Comparison of ENCODE assay signal across 23 cellular contexts in genomic region chr2:235609746-235610145, GRCh38.
"Had no signal": no experiment of that assay in that cellular context is flagged by ENCODE, and none has a peak within 500 bp of the region (broad histone marks: within the 10 kb centered on the region; RNA-seq: fewer than 3 reads in every experiment).

No MANE protein-coding gene starts in this region.

- H3K4me2 ChIP-seq: KMS-11, SK-N-SH had no signal

- H3K4me1 ChIP-seq: breast epithelium had no signal

- FAIRE-seq: astrocyte had no signal

- H3K27ac ChIP-seq: body of pancreas, breast epithelium, KMS-11, SJSA1 had no signal

- H3K27me3 ChIP-seq: body of pancreas, breast epithelium, SJSA1 had no signal

- H3K9me3 ChIP-seq: body of pancreas, breast epithelium, SJSA1, SK-N-SH had no signal

- H3K9ac ChIP-seq: KMS-11, SK-N-SH had no signal

- DNase-seq: activated CD4-positive, alpha-beta T cell treated with anti-CD3 and anti-CD28 coated beads for 36 hours; activated CD4-positive, alpha-beta T cell treated with anti-CD3 and anti-CD28 coated beads, Interleukin-2, amount 10 ng/mL, durations not matched to agents 7 days and 5 days; activated CD4-positive, alpha-beta T cell treated with anti-CD3 and anti-CD28 coated beads, Interleukin-2, amount 50 U/mL, for 48 hours; activated CD8-positive, alpha-beta T cell treated with anti-CD3 and anti-CD28 coated beads, Interleukin-2, amount 10 ng/mL, durations not matched to agents 7 days and 5 days; activated gamma-delta T cell; activated naive CD4-positive, alpha-beta T cell treated with Interleukin-2 at 50 U/mL for 16 hours; activated naive CD8-positive, alpha-beta T cell treated with anti-CD3 and anti-CD28 coated beads, Interleukin-2, amount 10 ng/mL, durations not matched to agents 7 days and 5 days; activated T-cell treated with anti-CD3 and anti-CD28 coated beads, Interleukin-2, amount 50 U/mL, for 24 hours; amygdala; body of pancreas; NCI-H1092 treated with DMSO at 0.1 percent for 48 hours; NCI-H1417 treated with DMSO at 0.1 percent for 48 hours; NCI-H1930; NCI-H2107; NCI-H2171 treated with DMSO at 0.1 percent for 48 hours; NCI-H345; NCI-H524 treated with DMSO at 0.1 percent for 48 hours; SHP77 treated with DMSO at 0.1 percent for 48 hours; SK-N-SH had no signal

- H3K9me2 ChIP-seq: SK-N-SH had no signal

- H3K4me3 ChIP-seq: body of pancreas, breast epithelium, SJSA1 had no signal

- H3K36me3 ChIP-seq: breast epithelium, SJSA1 had no signal
